16 cellular contexts compared by ENCODE assay signal in the genomic region with DNA sequence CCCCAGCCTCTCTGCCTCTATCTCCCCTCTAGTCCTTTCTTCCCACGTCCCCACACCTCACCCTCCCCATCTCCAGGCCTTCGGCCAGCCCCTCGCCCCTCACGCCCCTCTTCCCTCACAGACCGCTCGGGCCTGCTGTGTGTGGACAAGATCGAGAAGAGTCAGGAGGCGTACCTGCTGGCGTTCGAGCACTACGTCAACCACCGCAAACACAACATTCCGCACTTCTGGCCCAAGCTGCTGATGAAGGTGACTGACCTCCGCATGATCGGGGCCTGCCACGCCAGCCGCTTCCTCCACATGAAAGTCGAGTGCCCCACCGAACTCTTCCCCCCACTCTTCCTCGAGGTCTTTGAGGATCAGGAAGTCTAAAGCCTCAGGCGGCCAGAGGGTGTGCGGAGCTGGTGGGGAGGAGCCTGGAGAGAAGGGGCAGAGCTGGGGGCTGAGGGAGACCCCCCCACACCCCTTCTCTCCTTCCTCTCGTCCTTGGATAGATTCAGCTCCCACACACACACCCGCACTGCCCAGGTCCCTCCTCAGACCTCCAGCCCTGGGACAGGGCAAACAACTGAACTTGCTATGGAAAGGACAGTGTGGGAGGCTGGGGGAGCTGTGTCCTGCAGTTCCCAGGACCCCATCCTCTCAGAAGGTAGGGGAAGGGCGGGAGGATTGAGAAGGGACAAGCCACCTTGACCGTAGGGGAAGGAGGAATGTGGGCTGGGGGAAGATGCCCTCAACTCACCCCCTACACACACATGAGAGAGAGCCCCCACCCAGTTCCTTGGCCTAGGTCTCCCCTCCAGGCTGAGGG. TPM values are rescaled to one million over a fixed set of nuclear protein-coding genes. Genes with fewer than 3 reads are reported as not detected.
DNase-seq lines count a peak whose midpoint lies in the region; ATAC-seq and TF ChIP-seq lines count a peak whose summit lies in the region.
"Had no signal": no experiment of that assay in that cellular context is flagged by ENCODE, and none has a peak within 500 bp of the region (broad histone marks: within the 10 kb centered on the region; RNA-seq: fewer than 3 reads in every experiment).

No MANE protein-coding gene starts in this region.

- peak overlapping the region in 2 of 3 donors; percentile 71 to 97 for H3K27ac Mint-ChIP-seq in CD4-positive, CD25-positive, alpha-beta regulatory T cell
- peak overlapping the region in 2 of 3 donors; percentile 18 to 74 for H3K27ac Mint-ChIP-seq in IgD-negative memory B cell
- H3K27ac Mint-ChIP-seq: endodermal cell had no signal

- H3K4me1 ChIP-seq in CD4-positive, CD25-positive, alpha-beta regulatory T cell (ENCODE audit: control insufficient read depth, insufficient read depth, low read length, poor library complexity, severe bottlenecking), result peaks cover 7% of the 10 kb centered on the region
- H3K4me1 ChIP-seq in gastroesophageal sphincter (peaks cover 5 to 71% (median 44%) of the 10 kb centered on the region in 3 donors), skeletal muscle tissue (ENCODE audit: control insufficient read depth in 3 of 3, insufficient read depth in 3 of 3, low read length in 3 of 3) (peaks cover 31 to 54% (median 51%) of the 10 kb centered on the region in 3 donors)
- H3K4me1 ChIP-seq: pancreas had no signal

- H3K27me3 ChIP-seq in CD4-positive, CD25-positive, alpha-beta regulatory T cell (ENCODE audit: control insufficient read depth, insufficient read depth, low read length), result no peaks in the 10 kb centered on the region
- H3K27me3 ChIP-seq in gastroesophageal sphincter (no peaks in the 10 kb centered on the region), skeletal muscle tissue (ENCODE audit: control insufficient read depth in 3 of 3, insufficient read depth in 3 of 3, low read length in 3 of 3) (no peaks in the 10 kb centered on the region)
- H3K27me3 ChIP-seq: pancreas had no signal

- H3K36me3 Mint-ChIP-seq in CD4-positive, CD25-positive, alpha-beta regulatory T cell, result peaks cover 32% of the 10 kb centered on the region
- H3K36me3 Mint-ChIP-seq in IgD-negative memory B cell, result peaks cover 3% of the 10 kb centered on the region

- WGBS in gastroesophageal sphincter (ENCODE audit: low coverage in 1 of 2), 2 donors, result 72% methylated on average over 11 of the region's 26 CpGs; no CpG with 5 or more reads in 1 of the 2 donors

- no peak for DNase-seq in CD4-positive, CD25-positive, alpha-beta regulatory T cell
- DNase-seq in stimulated activated naive CD4-positive, alpha-beta T cell treated with Interleukin-2 at 50 U/mL for 16 hours (lab: John Stamatoyannopoulos, UW), result no peak
- DNase-seq in NCI-H1105 treated with DMSO at 0.1 percent for 48 hours (lab: John Stamatoyannopoulos, UW) (no peak), omental fat pad (ENCODE audit: low spot score) (no peak)
- DNase-seq: DMS153; endodermal cell; NCI-H146; NCI-H446 treated with DMSO at 0.1 percent for 48 hours; pancreas; PC-9; stimulated activated CD4-positive, alpha-beta T cell treated with anti-CD3 and anti-CD28 coated beads, Interleukin-15, amount 100 ng/mL, for 24 hours; trophoblast cell had no signal

- H3K4me1 Mint-ChIP-seq in CD4-positive, CD25-positive, alpha-beta regulatory T cell, result peaks cover 0 to 35% (median 13%) of the 10 kb centered on the region in 4 donors
- peaks cover 0 to 6% (median 6%) of the 10 kb centered on the region in 3 donors for H3K4me1 Mint-ChIP-seq in IgD-negative memory B cell
- H3K4me1 Mint-ChIP-seq: endodermal cell had no signal

- no peak for TF ChIP-seq POLR2A in gastroesophageal sphincter (IDR thresholded peaks at IDR 0.05)

- peaks cover 68% of the 10 kb centered on the region for H3K36me3 ChIP-seq in CD4-positive, CD25-positive, alpha-beta regulatory T cell (ENCODE audit: control insufficient read depth, insufficient read depth, low read length)
- H3K36me3 ChIP-seq in gastroesophageal sphincter (peaks cover 0 to 87% of the 10 kb centered on the region in 2 donors), skeletal muscle tissue (ENCODE audit: control insufficient read depth in 3 of 3, insufficient read depth in 3 of 3, low read length in 3 of 3) (peaks cover 61 to 66% (median 64%) of the 10 kb centered on the region in 3 donors)

- H3K27me3 Mint-ChIP-seq in CD4-positive, CD25-positive, alpha-beta regulatory T cell, result no peaks in the 10 kb centered on the region
- no peaks in the 10 kb centered on the region for H3K27me3 Mint-ChIP-seq in IgD-negative memory B cell

- no peak overlapping the region for H3K27ac ChIP-seq in CD4-positive, CD25-positive, alpha-beta regulatory T cell (ENCODE audit: insufficient read depth, low read length, poor library complexity, severe bottlenecking)
- H3K27ac ChIP-seq in gastroesophageal sphincter, result peak overlapping the region; percentile 29 to 99 (median 98)
- peak overlapping the region; percentile 44 for H3K27ac ChIP-seq in skeletal muscle tissue (ENCODE audit: low read depth, low read length)
- H3K27ac ChIP-seq: pancreas, PC-9, VCaP had no signal

- no peak for ATAC-seq in CD4-positive, CD25-positive, alpha-beta regulatory T cell (ENCODE audit: low read depth in 2 of 2)
- ATAC-seq in gastroesophageal sphincter (no peak), omental fat pad (ENCODE audit: low FRiP score) (no peak)
- ATAC-seq: pancreas had no signal

- peak overlapping the region in 2 of 3 donors; percentile 6 to 16 for H3K9ac ChIP-seq in skeletal muscle tissue (ENCODE audit: low read depth in 1 of 3, low read length in 3 of 3)

- no peaks in the 10 kb centered on the region for H3K9me3 Mint-ChIP-seq in CD4-positive, CD25-positive, alpha-beta regulatory T cell
- H3K9me3 Mint-ChIP-seq in IgD-negative memory B cell, result no peaks in the 10 kb centered on the region
- H3K9me3 Mint-ChIP-seq: endodermal cell had no signal

- TF ChIP-seq CTCF in gastroesophageal sphincter (IDR thresholded peaks at IDR 0.05), result no peak
- no peak for TF ChIP-seq CTCF in omental fat pad (IDR thresholded peaks at IDR 0.05)

- H3K9me3 ChIP-seq in CD4-positive, CD25-positive, alpha-beta regulatory T cell (ENCODE audit: control insufficient read depth in 2 of 2, low read length in 2 of 2), result no peaks in the 10 kb centered on the region
- no peaks in the 10 kb centered on the region for H3K9me3 ChIP-seq in gastroesophageal sphincter
- H3K9me3 ChIP-seq in skeletal muscle tissue (ENCODE audit: control insufficient read depth in 3 of 3, low read length in 3 of 3), result no peaks in the 10 kb centered on the region
- H3K9me3 ChIP-seq: pancreas had no signal

- H3K4me3 ChIP-seq in CD4-positive, CD25-positive, alpha-beta regulatory T cell (ENCODE audit: low read depth, low read length), result no peak overlapping the region
- H3K4me3 ChIP-seq in gastroesophageal sphincter (no peak overlapping the region), skeletal muscle tissue (ENCODE audit: low read length in 3 of 3) (no peak overlapping the region)
- H3K4me3 ChIP-seq: pancreas, PC-9 had no signal

- no peak overlapping the region for H3K4me3 Mint-ChIP-seq in CD4-positive, CD25-positive, alpha-beta regulatory T cell
- H3K4me3 Mint-ChIP-seq in IgD-negative memory B cell, result no peak overlapping the region
- H3K4me3 Mint-ChIP-seq: endodermal cell had no signal

- TF ChIP-seq EP300 in gastroesophageal sphincter (IDR thresholded peaks at IDR 0.05), result no peak

RNA-seq across cellular contexts. Expression of gene NR1D1, which starts 11.1 kb away (rescaled TPM):
- total RNA-seq in CD4-positive, CD25-positive, alpha-beta regulatory T cell, result 29.5 TPM
- 10 to 100 TPM in 1 of 4 donors, 1 to 10 TPM in 3; 4.9 to 10.1 (median 6.2) TPM for polyA plus RNA-seq in CD4-positive, CD25-positive, alpha-beta regulatory T cell
- polyA plus RNA-seq in IgD-negative memory B cell, result 3.6 TPM
- 10 to 100 TPM in 3 of 4 donors, 1 to 10 TPM in 1; 1.5 to 20.4 (median 18.3) TPM for total RNA-seq in gastroesophageal sphincter
- 1.0 TPM for total RNA-seq in skeletal muscle tissue
- 1 to 10 TPM; 3.1 to 9.3 (median 7.0) TPM for total RNA-seq in omental fat pad

RNA-seq across cellular contexts. Expression of gene THRA, which starts 26.5 kb away (rescaled TPM):
- 29.4 TPM for total RNA-seq in CD4-positive, CD25-positive, alpha-beta regulatory T cell
- 10 to 100 TPM; 10.7 to 15.9 (median 13.4) TPM for polyA plus RNA-seq in CD4-positive, CD25-positive, alpha-beta regulatory T cell
- 4.6 TPM for polyA plus RNA-seq in IgD-negative memory B cell
- total RNA-seq in gastroesophageal sphincter (100 to 1,000 TPM in 2 of 4 donors, 10 to 100 TPM in 2; 84.8 to 133 (median 102) TPM), skeletal muscle tissue (30.8 TPM), omental fat pad (10 to 100 TPM; 35.7 to 87.2 (median 55.2) TPM)

RNA-seq across cellular contexts. Expression of gene MSL1, which starts 32.5 kb away (rescaled TPM):
- total RNA-seq in CD4-positive, CD25-positive, alpha-beta regulatory T cell, result 126 TPM
- 10 to 100 TPM in 2 of 4 donors, 1 to 10 TPM in 2; 9.3 to 10.5 (median 9.8) TPM for polyA plus RNA-seq in CD4-positive, CD25-positive, alpha-beta regulatory T cell
- polyA plus RNA-seq in IgD-negative memory B cell, result 10.1 TPM
- total RNA-seq in gastroesophageal sphincter (100 to 1,000 TPM in 1 of 4 donors, 10 to 100 TPM in 3; 67.0 to 107 (median 88.1) TPM), skeletal muscle tissue (53.8 TPM), omental fat pad (100 to 1,000 TPM in 1 of 4 donors, 10 to 100 TPM in 3; 50.2 to 139 (median 61.9) TPM)

RNA-seq across cellular contexts. Expression of gene MED24, which starts 35.1 kb away (rescaled TPM):
- 78.8 TPM for total RNA-seq in CD4-positive, CD25-positive, alpha-beta regulatory T cell
- 10 to 100 TPM; 34.3 to 46.1 (median 40.3) TPM for polyA plus RNA-seq in CD4-positive, CD25-positive, alpha-beta regulatory T cell
- polyA plus RNA-seq in IgD-negative memory B cell, result 51.9 TPM
- total RNA-seq in gastroesophageal sphincter (10 to 100 TPM; 42.1 to 57.9 (median 50.3) TPM), skeletal muscle tissue (25.6 TPM), omental fat pad (10 to 100 TPM; 40.0 to 53.6 (median 49.2) TPM)

RNA-seq across cellular contexts. Expression of gene CASC3, which starts 51.0 kb away (rescaled TPM):
- 165 TPM for total RNA-seq in CD4-positive, CD25-positive, alpha-beta regulatory T cell
- polyA plus RNA-seq in CD4-positive, CD25-positive, alpha-beta regulatory T cell, result 10 to 100 TPM; 42.5 to 46.6 (median 44.2) TPM
- polyA plus RNA-seq in IgD-negative memory B cell, result 49.9 TPM
- total RNA-seq in gastroesophageal sphincter (100 to 1,000 TPM in 1 of 4 donors, 10 to 100 TPM in 3; 63.1 to 114 (median 89.1) TPM), skeletal muscle tissue (21.4 TPM), omental fat pad (10 to 100 TPM; 36.6 to 77.6 (median 51.1) TPM)
